ENCODE assay signal across 1 cellular context in the genomic region with DNA sequence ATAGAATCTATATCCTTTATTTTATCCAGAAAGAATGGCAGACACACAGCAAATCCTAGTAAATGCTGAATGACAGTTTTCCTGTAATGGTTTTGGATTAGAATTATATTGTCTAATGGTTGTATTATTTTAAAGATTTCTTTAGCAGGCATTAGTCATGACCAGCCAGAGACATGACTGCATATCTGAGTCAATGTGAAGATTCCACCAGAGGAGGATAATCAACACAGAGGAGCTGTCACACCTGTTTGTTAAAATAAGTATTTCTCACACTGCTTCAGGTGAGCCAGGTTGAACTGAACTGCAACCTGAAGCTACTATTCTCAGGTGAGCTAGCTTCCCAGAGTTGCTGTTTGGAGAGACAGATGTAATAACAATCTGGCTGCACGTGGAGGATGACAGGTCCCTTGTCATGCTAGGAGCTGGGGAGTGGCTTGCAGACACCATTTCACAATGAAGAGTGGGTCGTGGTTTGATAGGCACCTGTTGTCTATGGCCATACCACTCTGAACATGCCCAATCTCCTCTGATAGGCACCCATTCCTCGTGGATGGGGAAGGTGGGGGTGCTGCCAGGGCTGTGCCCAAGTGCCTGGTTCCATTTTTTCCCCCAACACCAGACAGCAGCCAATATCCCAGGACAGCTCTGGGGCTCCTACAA.
A peak's percentile ranks its signal among the peaks of the same experiment; 100 is the strongest.
TF ChIP-seq lines count a peak whose summit lies in the region.

No MANE protein-coding gene starts in this region.

TF ChIP-seq in IMR-90, 13 proteins besides CTCF, POLR2A, EP300 and RAD21:
- no peak for TF ChIP-seq MAFK (IDR thresholded peaks at IDR 0.05; ENCODE audit: low read depth, low read length)
- no peak for TF ChIP-seq RFX5 (IDR thresholded peaks at IDR 0.05; ENCODE audit: low read depth, low read length)
- TF ChIP-seq MXI1 (IDR thresholded peaks at IDR 0.05; ENCODE audit: borderline replicate concordance, low read depth, low read length): no peak
- TF ChIP-seq RCOR1 (IDR thresholded peaks at IDR 0.05; ENCODE audit: insufficient replicate concordance, low read length): no peak
- TF ChIP-seq FOS (IDR thresholded peaks at IDR 0.05; ENCODE audit: low read depth, low read length): 0 out of 2 replicates have a peak, but pooled peaks have one; percentile 28
- TF ChIP-seq CEBPB (IDR thresholded peaks at IDR 0.05; ENCODE audit: low read depth, low read length): no peak
- TF ChIP-seq MAZ (IDR thresholded peaks at IDR 0.05; ENCODE audit: borderline replicate concordance, low read depth, low read length): no peak
